In the genomic region with DNA sequence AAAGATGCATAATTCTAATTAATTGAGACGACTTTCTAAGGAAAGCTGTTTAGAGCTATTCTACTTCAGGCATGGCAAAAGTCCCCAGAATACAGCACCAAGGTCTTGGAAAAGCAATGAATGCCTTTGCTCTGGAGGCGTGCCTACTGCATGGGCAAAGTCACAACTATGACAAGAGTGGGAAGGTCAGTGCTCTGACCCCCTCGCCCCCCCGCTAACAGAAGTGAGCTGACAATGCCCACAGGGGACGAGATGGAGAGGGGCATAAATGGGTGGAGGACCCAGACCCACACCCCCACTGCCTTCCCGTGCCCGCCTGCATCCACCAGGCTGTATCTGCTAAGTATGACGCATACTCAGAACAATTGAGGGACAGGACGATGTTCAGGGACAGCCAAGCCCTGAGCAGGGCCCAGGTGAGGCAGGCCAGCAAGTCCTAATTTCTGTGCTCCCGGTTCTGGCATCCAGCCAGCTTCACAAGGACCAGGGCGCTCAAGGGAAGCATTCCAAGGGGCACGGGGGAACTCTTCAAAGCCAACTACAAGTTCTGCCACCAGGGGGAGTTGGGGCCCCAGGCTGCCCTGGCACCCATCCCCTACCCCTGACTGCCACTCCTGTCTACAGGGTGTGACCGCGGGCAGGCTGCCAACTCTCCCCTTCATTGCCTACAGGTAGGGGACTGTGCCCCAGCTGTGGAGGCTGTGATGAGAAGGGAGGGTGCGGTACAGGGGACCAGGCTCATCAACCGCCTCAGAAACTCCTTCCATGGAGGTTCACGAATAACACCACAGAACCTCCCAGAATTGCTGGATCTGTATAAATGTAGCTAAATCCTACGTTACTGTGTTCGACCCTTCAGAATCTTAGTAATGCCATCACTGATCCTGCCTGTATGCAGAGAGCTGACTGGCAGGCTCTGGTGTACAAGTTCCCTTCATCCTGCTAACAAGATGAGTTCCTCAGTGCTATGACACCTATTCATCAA, we compare ENCODE assay signal across 8 cellular contexts. TPM values are rescaled to one million over a fixed set of nuclear protein-coding genes. Genes with fewer than 3 reads are reported as not detected.
DNase-seq lines count a peak whose midpoint lies in the region; ATAC-seq and TF ChIP-seq lines count a peak whose summit lies in the region.

No MANE protein-coding gene starts in this region.

- H3K27ac ChIP-seq in naive thymus-derived CD4-positive, alpha-beta T cell (ENCODE audit: low read depth, low read length): no peak overlapping the region
- no peak overlapping the region for H3K27ac ChIP-seq in stomach

- H3K4me3 Mint-ChIP-seq in naive thymus-derived CD4-positive, alpha-beta T cell: no peak overlapping the region

- POLR2A ChIA-PET in naive thymus-derived CD4-positive, alpha-beta T cell (lab: Charles Lee): interaction anchor here (0.6 to 2.7 kb wide), 3 partner anchors 11 to 270 kb away, joined by 3 to 8 read pairs (median 4); no protein-coding TSS in a partner anchor

- peaks cover 0 to 6% (median under 1%) of the 10 kb centered on the region in 7 donors for H3K4me1 Mint-ChIP-seq in naive thymus-derived CD4-positive, alpha-beta T cell

- TF ChIP-seq POLR2A in stomach (IDR thresholded peaks at IDR 0.05): no peak

- ATAC-seq in naive thymus-derived CD4-positive, alpha-beta T cell: peak; percentile 87
- no peak for ATAC-seq in HG02798 (IDR thresholded peaks at IDR 0.05; ENCODE audit: poor library complexity, unreplicated experiment)

- H3K9me3 ChIP-seq in naive thymus-derived CD4-positive, alpha-beta T cell (ENCODE audit: control insufficient read depth in 2 of 3, low read length in 3 of 3): no peaks in the 10 kb centered on the region
- no peaks in the 10 kb centered on the region for H3K9me3 ChIP-seq in stomach

- peaks cover 3 to 5% of the 10 kb centered on the region in 2 donors for H3K4me1 ChIP-seq in naive thymus-derived CD4-positive, alpha-beta T cell (ENCODE audit: control insufficient read depth in 2 of 2, insufficient read depth in 2 of 2, low read length in 2 of 2)
- H3K4me1 ChIP-seq in stomach: peaks cover 0 to 12% (median 0%) of the 10 kb centered on the region in 4 donors

- no peaks in the 10 kb centered on the region for H3K9me3 Mint-ChIP-seq in naive thymus-derived CD4-positive, alpha-beta T cell

- H3K27me3 ChIP-seq in naive thymus-derived CD4-positive, alpha-beta T cell (ENCODE audit: control insufficient read depth in 2 of 2, insufficient read depth in 2 of 2, low read length in 2 of 2): no peaks in the 10 kb centered on the region
- H3K27me3 ChIP-seq in stomach: no peaks in the 10 kb centered on the region

- peak; percentile 64 for TF ChIP-seq CTCF in AG09319 (IDR thresholded peaks at IDR 0.05; ENCODE audit: low read depth, low read length)
- peak in 5 of 7 experiments; percentile 40 to 68 (median 66) for TF ChIP-seq CTCF in stomach (IDR thresholded peaks at IDR 0.05)

- CTCF ChIA-PET in naive thymus-derived CD4-positive, alpha-beta T cell (lab: Charles Lee): interaction anchor here (0.6 to 2.9 kb wide), 7 partner anchors 8 to 244 kb away, joined by 3 to 18 read pairs (median 4); no protein-coding TSS in a partner anchor

- 56 to 68% (median 59%) methylated on average over 7 to 19 of the region's 19 CpGs for WGBS in stomach, 5 donors

- intact Hi-C loops in naive thymus-derived CD4-positive, alpha-beta T cell (cut with micrococcal nuclease): loop anchor here (1.0 to 5.0 kb wide), 4 partner anchors 63 to 245 kb away; a partner anchor contains a TSS
- intact Hi-C loops in stomach (cut with DNase I; ENCODE audit: low total_unique reads): loop anchor here (5.0 kb wide), 1 partner anchor 65 kb away; a partner anchor contains a TSS

- no peak for DNase-seq in AG09319 (ENCODE audit: extremely low read depth, low read depth)
- DNase-seq in H4 (ENCODE audit: low spot score): peak; percentile 42
- DNase-seq in NCI-H526 (lab: John Stamatoyannopoulos, UW): peak; percentile 43 to 85
- peak; percentile 65 for DNase-seq in activated CD4-positive, alpha-beta T cell treated with anti-CD3 and anti-CD28 coated beads, Interleukin-2, amount 50 U/mL, for 4 hours
- peak; percentile 59 for DNase-seq in effector CD8-positive, alpha-beta T cell (lab: John Stamatoyannopoulos, UW)
- DNase-seq in naive thymus-derived CD4-positive, alpha-beta T cell: peak; percentile 39 to 74 (median 63)
- DNase-seq in stomach: peak; percentile 73

- H3K36me3 Mint-ChIP-seq in naive thymus-derived CD4-positive, alpha-beta T cell: peaks cover 4 to 10% (median 6%) of the 10 kb centered on the region in 5 donors

- H3K27ac Mint-ChIP-seq in naive thymus-derived CD4-positive, alpha-beta T cell: no peak overlapping the region

- H3K27me3 Mint-ChIP-seq in naive thymus-derived CD4-positive, alpha-beta T cell: no peaks in the 10 kb centered on the region

- peaks cover 0 to 39% (median 6%) of the 10 kb centered on the region in 3 experiments for H3K36me3 ChIP-seq in naive thymus-derived CD4-positive, alpha-beta T cell (ENCODE audit: control insufficient read depth in 2 of 3, insufficient read depth in 3 of 3, low read length in 3 of 3)
- peaks cover 0 to 66% (median 40%) of the 10 kb centered on the region in 4 donors for H3K36me3 ChIP-seq in stomach

- no peak for TF ChIP-seq EP300 in stomach (IDR thresholded peaks at IDR 0.05)

- no peak overlapping the region for H3K4me3 ChIP-seq in naive thymus-derived CD4-positive, alpha-beta T cell (ENCODE audit: low read length)
- H3K4me3 ChIP-seq in stomach: no peak overlapping the region

RNA-seq across cellular contexts. Expression of a gene that starts 20.8 kb away (rescaled TPM):
- 2.6 and 5.0 TPM in 2 replicates for total RNA-seq in H4 (2014; rRNA removed; shearing (Covaris generic))
- 10 to 100 TPM; 33.7 to 53.1 (median 38.0) TPM for total RNA-seq in naive thymus-derived CD4-positive, alpha-beta T cell
- 10 to 100 TPM in 1 of 2 donors, 1 to 10 TPM in 1; 9.9 to 19.6 TPM for polyA plus RNA-seq in naive thymus-derived CD4-positive, alpha-beta T cell
- 10 to 100 TPM in 3 of 5 donors, 1 to 10 TPM in 1, under 1 TPM in 1; 0.58 to 73.9 (median 22.3) TPM for total RNA-seq in stomach
- polyA plus RNA-seq in stomach: 10 to 100 TPM; 12.4 to 14.1 (median 13.3) TPM

RNA-seq across cellular contexts. Expression of a gene that starts 34.8 kb away (rescaled TPM):
- not detected in 2 replicates for total RNA-seq in H4 (2014; rRNA removed; shearing (Covaris generic))
- not detected for total RNA-seq in naive thymus-derived CD4-positive, alpha-beta T cell
- polyA plus RNA-seq in naive thymus-derived CD4-positive, alpha-beta T cell: not detected
- total RNA-seq in stomach: not detected
- not detected for polyA plus RNA-seq in stomach

RNA-seq across cellular contexts. Expression of a gene that starts 39.6 kb away (rescaled TPM):
- 62.8 and 94.3 TPM in 2 replicates for total RNA-seq in H4 (2014; rRNA removed; shearing (Covaris generic))
- total RNA-seq in naive thymus-derived CD4-positive, alpha-beta T cell: 10 to 100 TPM; 17.5 to 59.5 (median 25.4) TPM
- polyA plus RNA-seq in naive thymus-derived CD4-positive, alpha-beta T cell: 10 to 100 TPM; 50.5 to 52.3 TPM
- total RNA-seq in stomach: 100 to 1,000 TPM in 1 of 5 donors, 10 to 100 TPM in 4; 33.3 to 102 (median 76.2) TPM
- 100 to 1,000 TPM in 2 of 3 donors, 10 to 100 TPM in 1; 90.6 to 112 (median 112) TPM for polyA plus RNA-seq in stomach

RNA-seq across cellular contexts. Expression of a gene that starts 45.2 kb away (rescaled TPM):
- 12.4 and 15.5 TPM in 2 replicates for total RNA-seq in H4 (2014; rRNA removed; shearing (Covaris generic))
- 1 to 10 TPM in 1 of 5 experiments, under 1 TPM in 1, not detected in 3; 0.66 to 1.6 TPM for total RNA-seq in naive thymus-derived CD4-positive, alpha-beta T cell
- polyA plus RNA-seq in naive thymus-derived CD4-positive, alpha-beta T cell: not detected
- 100 to 1,000 TPM in 1 of 5 donors, 10 to 100 TPM in 4; 13.4 to 185 (median 30.4) TPM for total RNA-seq in stomach
- polyA plus RNA-seq in stomach: 10 to 100 TPM; 10.2 to 38.3 (median 15.3) TPM

RNA-seq across cellular contexts. Expression of a gene that starts 48.1 kb away (rescaled TPM):
- total RNA-seq in H4 (2014; rRNA removed; shearing (Covaris generic)): not detected in 2 replicates
- not detected for total RNA-seq in naive thymus-derived CD4-positive, alpha-beta T cell
- polyA plus RNA-seq in naive thymus-derived CD4-positive, alpha-beta T cell: not detected
- total RNA-seq in stomach: 10 to 100 TPM in 1 of 5 donors, not detected in 4; 10.3 TPM
- not detected for polyA plus RNA-seq in stomach
